In the genomic region with DNA sequence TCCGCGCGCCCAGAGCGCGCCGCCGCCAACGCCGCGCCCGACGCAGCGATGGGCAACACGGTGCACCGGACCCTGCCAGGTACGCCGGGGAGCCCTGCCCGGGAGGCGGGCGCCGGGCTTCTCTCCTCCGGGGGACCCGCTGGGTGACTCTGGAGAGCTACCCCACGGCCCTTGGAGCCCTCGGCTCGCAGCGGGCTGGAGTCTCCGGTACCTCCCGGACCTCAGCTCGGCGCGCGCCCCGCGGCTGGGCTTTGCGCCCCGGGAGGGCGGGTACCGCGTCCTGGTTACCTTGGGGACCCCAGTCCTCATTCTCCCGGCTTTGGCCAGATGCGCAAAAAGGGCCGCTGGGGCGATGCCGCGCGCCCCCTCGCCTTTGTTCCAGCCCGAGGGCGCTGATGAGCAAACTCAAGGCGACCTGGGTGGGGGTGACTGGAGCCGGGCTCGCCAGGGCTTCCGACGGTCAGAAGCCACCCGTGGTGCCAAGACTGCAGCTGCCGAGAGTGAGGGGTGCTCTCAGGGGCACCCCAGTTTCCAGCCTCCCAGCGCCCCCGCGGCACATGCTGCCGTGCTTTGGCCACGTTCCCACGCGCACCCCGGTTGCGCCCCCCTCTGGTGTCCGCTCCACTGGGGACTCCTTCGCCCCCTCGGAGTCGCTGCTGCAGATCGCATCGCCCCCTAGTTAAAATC, we compare ENCODE assay signal across 8 cellular contexts. TPM values are rescaled to one million over a fixed set of nuclear protein-coding genes. Genes with fewer than 3 reads are reported as not detected.
DNase-seq lines count a peak whose midpoint lies in the region; TF ChIP-seq lines count a peak whose summit lies in the region.

No MANE protein-coding gene starts in this region.

- no peaks in the 10 kb centered on the region for H3K79me1 ChIP-seq in trophoblast cell (ENCODE audit: low read length)

- peak overlapping the region; percentile 67 for H3K4me3 Mint-ChIP-seq in activated naive CD4-positive, alpha-beta T cell treated with anti-CD3 and anti-CD28 coated beads, Interleukin-2, amount 10 ng/mL, durations not matched to agents 7 days and 5 days

- DNase-seq in activated naive CD4-positive, alpha-beta T cell treated with anti-CD3 and anti-CD28 coated beads, Interleukin-2, amount 10 ng/mL, durations not matched to agents 7 days and 5 days: peak; percentile 34
- no peak for DNase-seq in activated naive CD4-positive, alpha-beta T cell (lab: John Stamatoyannopoulos, UW)
- peak; percentile 83 for DNase-seq in SK-N-SH
- DNase-seq in fibroblast of the aortic adventitia (ENCODE audit: low read depth): no peak
- DNase-seq in trophoblast cell: no peak
- DNase-seq in CD1c-positive myeloid dendritic cell (ENCODE audit: extremely low spot score): no peak
- DNase-seq in H4 (ENCODE audit: low spot score): no peak
- no peak for DNase-seq in SHP77 (lab: John Stamatoyannopoulos, UW)

- H2AK5ac ChIP-seq in trophoblast cell (ENCODE audit: low read length): no peak overlapping the region

- CTCF ChIA-PET in activated naive CD4-positive, alpha-beta T cell treated with anti-CD3 and anti-CD28 coated beads, Interleukin-2, amount 10 ng/mL, durations not matched to agents 7 days and 5 days (lab: Charles Lee): interaction anchor here (3.1 kb wide), 1 partner anchor 56 kb away, joined by 13 read pairs; no protein-coding TSS in a partner anchor
- CTCF ChIA-PET in SK-N-SH (lab: Yijun Ruan, JAX): interaction anchor here (0.5 to 6.7 kb wide), 20 partner anchors 10 to 1278 kb away, joined by 3 to 71 read pairs (median 4); no protein-coding TSS in a partner anchor

- H3K4me1 Mint-ChIP-seq in activated naive CD4-positive, alpha-beta T cell treated with anti-CD3 and anti-CD28 coated beads, Interleukin-2, amount 10 ng/mL, durations not matched to agents 7 days and 5 days: peaks cover 34% of the 10 kb centered on the region

- no peak for TF ChIP-seq EP300 in SK-N-SH (IDR thresholded peaks at IDR 0.05; ENCODE audit: borderline replicate concordance in 1 of 2, low read depth in 1 of 2, low read length in 1 of 2)

- no peak overlapping the region for H3K18ac ChIP-seq in trophoblast cell (ENCODE audit: low read length)

- H3K27ac ChIP-seq in SK-N-SH (ENCODE audit: low read depth in 2 of 2, low read length in 1 of 2): peak overlapping the region in 1 of 2 experiments; percentile 43; a peak in 1 of 4 replicates
- H3K27ac ChIP-seq in trophoblast cell (ENCODE audit: low read depth, low read length): no peak overlapping the region

- H2BK120ac ChIP-seq in trophoblast cell (ENCODE audit: insufficient read depth, low read length, poor library complexity): no peak overlapping the region

- no peak overlapping the region for H2BK5ac ChIP-seq in trophoblast cell (ENCODE audit: low read depth, low read length, poor library complexity)

- H3K27me3 ChIP-seq in SK-N-SH (ENCODE audit: insufficient read depth) (no peaks in the 10 kb centered on the region), trophoblast cell (ENCODE audit: insufficient read depth, low read length) (peaks cover 23% of the 10 kb centered on the region)

- H4K20me1 ChIP-seq in SK-N-SH (ENCODE audit: insufficient read depth): no peaks in the 10 kb centered on the region

- no peak overlapping the region for H3K23ac ChIP-seq in trophoblast cell (ENCODE audit: low read length)

- no peaks in the 10 kb centered on the region for H3K36me3 Mint-ChIP-seq in activated naive CD4-positive, alpha-beta T cell treated with anti-CD3 and anti-CD28 coated beads, Interleukin-2, amount 10 ng/mL, durations not matched to agents 7 days and 5 days

- H4K12ac ChIP-seq in trophoblast cell (ENCODE audit: low read depth, low read length): no peak overlapping the region

- H3K9me2 ChIP-seq in SK-N-SH: no peaks in the 10 kb centered on the region

- no peak overlapping the region for H4K8ac ChIP-seq in trophoblast cell (ENCODE audit: low read depth, low read length)

- peaks cover 13% of the 10 kb centered on the region; the same call in 1 of the 2 replicates for H3K79me2 ChIP-seq in SK-N-SH (ENCODE audit: insufficient read depth)
- no peaks in the 10 kb centered on the region for H3K79me2 ChIP-seq in trophoblast cell (ENCODE audit: control insufficient read depth, insufficient read depth, low read length, poor library complexity)

- no peak overlapping the region for H4K91ac ChIP-seq in trophoblast cell (ENCODE audit: low read depth, low read length)

- H3K36me3 ChIP-seq in SK-N-SH (replicated peaks in 1 of 2; ENCODE audit: control insufficient read depth in 1 of 2, insufficient read depth in 2 of 2, low read length in 1 of 2) (no peaks in the 10 kb centered on the region), trophoblast cell (ENCODE audit: control insufficient read depth in 1 of 2, insufficient read depth in 2 of 2, low read length in 2 of 2) (no peaks in the 10 kb centered on the region)

- TF ChIP-seq CTCF in SK-N-SH (IDR thresholded peaks at IDR 0.05) (peak; percentile 52), fibroblast of the aortic adventitia (IDR thresholded peaks at IDR 0.05; ENCODE audit: insufficient read depth, low read length) (no peak)

- H2BK12ac ChIP-seq in trophoblast cell (ENCODE audit: low read length): no peak overlapping the region

- H3K9ac ChIP-seq in SK-N-SH: peak overlapping the region; percentile 80
- no peak overlapping the region for H3K9ac ChIP-seq in trophoblast cell (ENCODE audit: low read length)

- peak overlapping the region; percentile 72 for H2AFZ ChIP-seq in SK-N-SH (ENCODE audit: low read depth)
- peak overlapping the region; percentile 62 for H2AFZ ChIP-seq in trophoblast cell (ENCODE audit: insufficient read depth, low read length, poor library complexity)

- H3K4me2 ChIP-seq in SK-N-SH (peak overlapping the region; percentile 96), trophoblast cell (ENCODE audit: low read length) (peak overlapping the region; percentile 93)

- H3K4me3 ChIP-seq in SK-N-SH (ENCODE audit: low read depth in 2 of 2, low read length in 1 of 2): peak overlapping the region; percentile 89 to 91
- peak overlapping the region; percentile 66 for H3K4me3 ChIP-seq in fibroblast of the aortic adventitia (ENCODE audit: low read depth, low read length)
- H3K4me3 ChIP-seq in trophoblast cell (ENCODE audit: low read depth, low read length): peak overlapping the region; percentile 71

- no peak overlapping the region for H3K4ac ChIP-seq in trophoblast cell (ENCODE audit: low read depth, low read length)

- no peaks in the 10 kb centered on the region for H3K9me3 Mint-ChIP-seq in activated naive CD4-positive, alpha-beta T cell treated with anti-CD3 and anti-CD28 coated beads, Interleukin-2, amount 10 ng/mL, durations not matched to agents 7 days and 5 days

- H3K14ac ChIP-seq in trophoblast cell (ENCODE audit: low read length): no peak overlapping the region

- POLR2A ChIA-PET in SK-N-SH (lab: Yijun Ruan, JAX): interaction anchor here (2.8 kb wide), 1 partner anchor 18 kb away, joined by 7 read pairs; no protein-coding TSS in a partner anchor

- H3K9me3 ChIP-seq in SK-N-SH: no peaks in the 10 kb centered on the region
- peaks cover 5% of the 10 kb centered on the region for H3K9me3 ChIP-seq in trophoblast cell (ENCODE audit: insufficient read depth, low read depth, low read length)

- 8% methylated on average over 17 of the region's 72 CpGs for WGBS in SK-N-SH (ENCODE audit: low lambda C conversion rate)
- no CpG with 5 or more reads among the region's 72 CpGs for WGBS in trophoblast cell (ENCODE audit: extremely low coverage, insufficient coverage, insufficient read length)

- TF ChIP-seq RAD21 in SK-N-SH (IDR thresholded peaks at IDR 0.05; ENCODE audit: low read length): peak; percentile 30; the same call in 1 of the 2 replicates

- peaks cover 79% of the 10 kb centered on the region for H3K27me3 Mint-ChIP-seq in activated naive CD4-positive, alpha-beta T cell treated with anti-CD3 and anti-CD28 coated beads, Interleukin-2, amount 10 ng/mL, durations not matched to agents 7 days and 5 days

- peaks cover 4% of the 10 kb centered on the region for H3F3A ChIP-seq in SK-N-SH (replicated peaks; ENCODE audit: insufficient read depth)

- peaks cover 5 to 33% of the 10 kb centered on the region in 2 experiments; a peak in 2 of 4 replicates for H3K4me1 ChIP-seq in SK-N-SH (ENCODE audit: control insufficient read depth in 1 of 2, insufficient read depth in 2 of 2, low read depth in 1 of 2, low read length in 1 of 2)
- peaks cover 3 to 7% of the 10 kb centered on the region in 2 experiments for H3K4me1 ChIP-seq in trophoblast cell (ENCODE audit: control insufficient read depth in 1 of 2, insufficient read depth in 2 of 2, low read length in 2 of 2)

- no peak overlapping the region for H3K27ac Mint-ChIP-seq in activated naive CD4-positive, alpha-beta T cell treated with anti-CD3 and anti-CD28 coated beads, Interleukin-2, amount 10 ng/mL, durations not matched to agents 7 days and 5 days

TF ChIP-seq in SK-N-SH, 30 proteins besides CTCF, POLR2A, EP300 and RAD21:
- TF ChIP-seq NFIC (IDR thresholded peaks at IDR 0.05; ENCODE audit: borderline replicate concordance) (peak; percentile 41; the same call in 1 of the 2 replicates), MXI1 (IDR thresholded peaks at IDR 0.05; ENCODE audit: low read depth, low read length) (0 out of 2 replicates have a peak, but pooled peaks have one; percentile 19), SMC3 (IDR thresholded peaks at IDR 0.05; ENCODE audit: low read depth, low read length) (peak; percentile 28), FOXM1 (IDR thresholded peaks at IDR 0.05; ENCODE audit: low read depth) (0 out of 2 replicates have a peak, but pooled peaks have one; percentile 41)
- TF ChIP-seq, protein P1, sequence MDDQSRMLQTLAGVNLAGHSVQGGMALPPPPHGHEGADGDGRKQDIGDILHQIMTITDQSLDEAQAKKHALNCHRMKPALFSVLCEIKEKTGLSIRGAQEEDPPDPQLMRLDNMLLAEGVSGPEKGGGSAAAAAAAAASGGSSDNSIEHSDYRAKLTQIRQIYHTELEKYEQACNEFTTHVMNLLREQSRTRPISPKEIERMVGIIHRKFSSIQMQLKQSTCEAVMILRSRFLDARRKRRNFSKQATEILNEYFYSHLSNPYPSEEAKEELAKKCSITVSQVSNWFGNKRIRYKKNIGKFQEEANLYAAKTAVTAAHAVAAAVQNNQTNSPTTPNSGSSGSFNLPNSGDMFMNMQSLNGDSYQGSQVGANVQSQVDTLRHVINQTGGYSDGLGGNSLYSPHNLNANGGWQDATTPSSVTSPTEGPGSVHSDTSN (IDR thresholded peaks at IDR 0.05): no peak
TF ChIP-seq in SK-N-SH: peak in this region for 4.

RNA-seq across cellular contexts. Expression of a gene that starts 0.4 kb away (rescaled TPM):
- polyA plus RNA-seq in SK-N-SH (2012; rRNA removed): 2.2 and 2.8 TPM in 2 replicates
- polyA plus RNA-seq in SK-N-SH (2012; cell fraction: cytosol; rRNA removed): 1.8 and 2.8 TPM in 2 replicates
- 6.2 and 7.7 TPM in 2 replicates for polyA plus RNA-seq in SK-N-SH (2012; cell fraction: nucleus; rRNA removed)
- total RNA-seq in fibroblast of the aortic adventitia (ENCODE audit: low replicate concordance): 1.3 and 2.5 TPM in 2 replicates
- 0.37 and 0.45 TPM in 2 replicates for polyA plus RNA-seq in trophoblast cell (2013)
- 1.6 and 2.2 TPM in 2 replicates for total RNA-seq in H4 (2014; rRNA removed; shearing (Covaris generic))

Comparison
In these comparisons a context has a peak if more than half of its experiments do, and no peak if none do; other contexts are left out.
1. DNase-seq: peak in activated naive CD4-positive, alpha-beta T cell treated with anti-CD3 and anti-CD28 coated beads, Interleukin-2, amount 10 ng/mL, durations not matched to agents 7 days and 5 days (single experiment) and SK-N-SH (single experiment); none in activated naive CD4-positive, alpha-beta T cell (0 of 4), fibroblast of the aortic adventitia (single experiment), trophoblast cell (0 of 2), CD1c-positive myeloid dendritic cell (single experiment), H4 (single experiment) and SHP77 (0 of 2).
2. Peak in every context shown above with its lines, with median percentiles within 50 percentile points of each other: H3K4me3 ChIP-seq.